13 cellular contexts compared by ENCODE assay signal in the genomic region with DNA sequence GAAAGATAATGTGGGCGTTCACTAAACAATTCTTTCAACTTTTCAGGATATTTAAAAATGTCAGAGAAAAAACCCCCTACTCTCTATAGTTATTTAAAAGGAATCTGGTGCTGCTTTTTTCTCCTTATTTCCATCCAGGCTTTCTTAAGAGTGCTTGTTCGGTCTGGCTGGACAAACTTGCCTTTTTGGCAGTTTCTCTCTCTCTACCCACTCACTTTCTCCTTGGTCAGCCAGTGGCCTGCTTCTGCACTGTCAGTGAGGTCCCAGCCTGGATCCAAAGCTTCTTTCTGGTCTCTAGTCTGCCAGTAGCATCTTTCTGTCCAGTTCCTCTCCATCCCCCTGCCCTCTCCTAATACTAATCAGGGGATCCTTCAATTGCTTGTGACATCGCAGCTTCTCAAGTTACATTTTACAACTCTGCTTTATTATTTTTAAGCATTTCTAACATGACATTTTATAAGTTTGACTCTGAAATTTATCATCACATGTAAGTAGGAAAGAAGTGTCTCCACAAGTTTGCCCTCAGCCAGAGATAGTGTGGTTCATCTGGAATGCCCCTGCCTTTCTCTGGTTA. TPM values are rescaled to one million over a fixed set of nuclear protein-coding genes. Genes with fewer than 3 reads are reported as not detected.
A peak's percentile ranks its signal among the peaks of the same experiment; 100 is the strongest.
DNase-seq lines count a peak whose midpoint lies in the region; ATAC-seq and TF ChIP-seq lines count a peak whose summit lies in the region.
"Had no signal": no experiment of that assay in that cellular context is flagged by ENCODE, and none has a peak within 500 bp of the region (broad histone marks: within the 10 kb centered on the region; RNA-seq: fewer than 3 reads in every experiment).

No MANE protein-coding gene starts in this region.

- H3K9me2 ChIP-seq in GM23248 (ENCODE audit: insufficient read depth), result no peaks in the 10 kb centered on the region

- TF ChIP-seq CTCF in spleen (IDR thresholded peaks at IDR 0.05 in 8 of 11, conservative IDR thresholded peaks at IDR 0.05 in 3 of 11) (no peak), GM13977 (IDR thresholded peaks at IDR 0.05; ENCODE audit: extremely low read depth, insufficient read depth, missing control alignments) (no peak)

- 0 out of 2 replicates have a peak overlapping the region, but pooled peaks have one; percentile 5 for H3K4me3 ChIP-seq in GM23248
- no peak overlapping the region for H3K4me3 ChIP-seq in right cardiac atrium (ENCODE audit: low read length)
- no peak overlapping the region for H3K4me3 ChIP-seq in spleen
- H3K4me3 ChIP-seq: PC-9 had no signal

- H3F3A ChIP-seq in GM23248 (ENCODE audit: insufficient read depth), result peaks cover 27% of the 10 kb centered on the region

- peak overlapping the region; percentile 62 for H3K4me2 ChIP-seq in GM23248 (ENCODE audit: unreplicated experiment)
- H3K4me2 ChIP-seq: PC-9 had no signal

- in situ Hi-C loops in GM23248 (cut with MboI) (loop anchor here (25.0 kb wide), 1 partner anchor 604 kb away; no protein-coding TSS in a partner anchor), GM13977 (cut with MboI; ENCODE audit: low pct_unique_long_range_greater_than_20kb, low sequenced_read_pairs, unreplicated experiment) (loop anchor here (25.0 kb wide), 2 partner anchors 746 to 1279 kb away; no protein-coding TSS in a partner anchor)

- ATAC-seq in right cardiac atrium, result peak; percentile 50 to 64
- ATAC-seq in esophagus mucosa, result no peak

- DNase-seq in GM23248, result peak; percentile 63
- DNase-seq in right cardiac atrium, result no peak
- no peak for DNase-seq in spleen
- DNase-seq in GM13977 (ENCODE audit: low spot score), result no peak
- no peak for DNase-seq in occipital lobe (lab: John Stamatoyannopoulos, UW)
- DNase-seq in COLO668 (lab: John Stamatoyannopoulos, UW; ENCODE audit: unreplicated experiment), result no peak
- DNase-seq: effector CD4-positive, alpha-beta T cell; mesendoderm; NCI-H1105 treated with DMSO at 0.1 percent for 48 hours; PC-9; stimulated activated CD4-positive, alpha-beta T cell treated with anti-CD3 and anti-CD28 coated beads, Interleukin-4, amount 100 ng/mL, for 24 hours had no signal

- peaks cover 73% of the 10 kb centered on the region for H3K4me1 ChIP-seq in GM23248 (ENCODE audit: insufficient read depth)
- H3K4me1 ChIP-seq in right cardiac atrium (ENCODE audit: control insufficient read depth, insufficient read depth, low read length), result peaks cover 21% of the 10 kb centered on the region
- H3K4me1 ChIP-seq in spleen, result peaks cover 61 to 94% (median 88%) of the 10 kb centered on the region in 6 donors

- no peaks in the 10 kb centered on the region for H4K20me1 ChIP-seq in GM23248 (ENCODE audit: insufficient read depth)

- H3K9ac ChIP-seq in GM23248, result peak overlapping the region; percentile 4; the same call in 1 of the 2 replicates

- 37 to 43% methylated on average over 3 of the region's 3 CpGs for WGBS in GM23248 (ENCODE audit: low coverage in 1 of 2, low lambda C conversion rate in 2 of 2, missing lambda C conversion rate in 2 of 2), 2 experiments
- WGBS in right cardiac atrium, result 36% methylated on average over 3 of the region's 3 CpGs
- WGBS in spleen, 5 donors, result 70 to 82% (median 77%) methylated on average over 3 of the region's 3 CpGs

- H3K9me3 ChIP-seq in GM23248 (ENCODE audit: low read depth) (no peaks in the 10 kb centered on the region), right cardiac atrium (ENCODE audit: control insufficient read depth, low read length) (no peaks in the 10 kb centered on the region), spleen (no peaks in the 10 kb centered on the region)

- no peak for TF ChIP-seq POLR2A in spleen (IDR thresholded peaks at IDR 0.05)

- H3K27me3 ChIP-seq in GM23248 (replicated peaks; ENCODE audit: insufficient read depth) (no peaks in the 10 kb centered on the region), right cardiac atrium (ENCODE audit: control insufficient read depth, insufficient read depth) (no peaks in the 10 kb centered on the region), spleen (replicated peaks in 1 of 7) (no peaks in the 10 kb centered on the region)

- intact Hi-C loops in right cardiac atrium (cut with DNase I), result loop anchor here in 2 of 4 donors (10.0 kb wide), 2 partner anchors 51 to 451 kb away; a partner anchor contains a TSS
- intact Hi-C loops in spleen (cut with DNase I; ENCODE audit: low total_unique reads), result no loop called here

- H3K79me2 ChIP-seq in GM23248 (ENCODE audit: insufficient read depth), result peaks cover 71% of the 10 kb centered on the region

- H3K27ac ChIP-seq in GM23248, result peak overlapping the region; percentile 26
- peak overlapping the region; percentile 16 for H3K27ac ChIP-seq in angular gyrus (ENCODE audit: low read depth, low read length)
- peak overlapping the region; percentile 92 for H3K27ac ChIP-seq in right cardiac atrium (ENCODE audit: low read length)
- H3K27ac ChIP-seq in spleen, result peak overlapping the region; percentile 29 to 76 (median 61)
- H3K27ac ChIP-seq: PC-9 had no signal

- H3K36me3 ChIP-seq in GM23248 (ENCODE audit: low read depth) (no peaks in the 10 kb centered on the region), spleen (no peaks in the 10 kb centered on the region)

- no peak overlapping the region for H2AFZ ChIP-seq in GM23248
- H2AFZ ChIP-seq: PC-9 had no signal

RNA-seq across cellular contexts. Expression of a gene that starts 50.4 kb away (rescaled TPM):
- total RNA-seq in GM23248 (2014; rRNA removed; shearing (Covaris generic)), result 14.4 and 28.3 TPM in 2 replicates
- 8.4 and 9.7 TPM in 2 replicates for polyA plus RNA-seq in GM23248 (2016; fragmentation: Nextera tagmentation; extraction: Ambion mirVana)
- total RNA-seq in right cardiac atrium, result 100 to 1,000 TPM in 3 of 4 donors, 10 to 100 TPM in 1; 64.9 to 170 (median 116) TPM
- polyA plus RNA-seq in right cardiac atrium, result 29.7 TPM
- 100 to 1,000 TPM in 5 of 7 donors, 10 to 100 TPM in 2; 72.7 to 200 (median 123) TPM for total RNA-seq in spleen
- polyA plus RNA-seq in spleen, result 10 to 100 TPM in 1 of 3 donors, 1 to 10 TPM in 2; 4.9 to 15.1 (median 7.6) TPM
- total RNA-seq in esophagus mucosa, result 26.9 TPM
- 177 TPM for total RNA-seq in occipital lobe

Comparison
In these comparisons a context has a peak if more than half of its experiments do, and no peak if none do; other contexts are left out.
1. H3K27ac ChIP-seq: peak in every context shown above with its lines; median percentile 92 in right cardiac atrium; 61 in spleen; 26 in GM23248; 16 in angular gyrus.